1 cellular context compared by ENCODE assay signal in genomic region chr2:236569593-236569973, GRCh38.
TF ChIP-seq lines count a peak whose summit lies in the region.

Gene ACKR3 (plus strand): TSS chr2:236569825. CDS start chr2:236580466, 10,641 bp downstream.

TF ChIP-seq in GM23338, 12 proteins besides CTCF, POLR2A, EP300 and RAD21 (continued from another document):
- TF ChIP-seq, protein P1, sequence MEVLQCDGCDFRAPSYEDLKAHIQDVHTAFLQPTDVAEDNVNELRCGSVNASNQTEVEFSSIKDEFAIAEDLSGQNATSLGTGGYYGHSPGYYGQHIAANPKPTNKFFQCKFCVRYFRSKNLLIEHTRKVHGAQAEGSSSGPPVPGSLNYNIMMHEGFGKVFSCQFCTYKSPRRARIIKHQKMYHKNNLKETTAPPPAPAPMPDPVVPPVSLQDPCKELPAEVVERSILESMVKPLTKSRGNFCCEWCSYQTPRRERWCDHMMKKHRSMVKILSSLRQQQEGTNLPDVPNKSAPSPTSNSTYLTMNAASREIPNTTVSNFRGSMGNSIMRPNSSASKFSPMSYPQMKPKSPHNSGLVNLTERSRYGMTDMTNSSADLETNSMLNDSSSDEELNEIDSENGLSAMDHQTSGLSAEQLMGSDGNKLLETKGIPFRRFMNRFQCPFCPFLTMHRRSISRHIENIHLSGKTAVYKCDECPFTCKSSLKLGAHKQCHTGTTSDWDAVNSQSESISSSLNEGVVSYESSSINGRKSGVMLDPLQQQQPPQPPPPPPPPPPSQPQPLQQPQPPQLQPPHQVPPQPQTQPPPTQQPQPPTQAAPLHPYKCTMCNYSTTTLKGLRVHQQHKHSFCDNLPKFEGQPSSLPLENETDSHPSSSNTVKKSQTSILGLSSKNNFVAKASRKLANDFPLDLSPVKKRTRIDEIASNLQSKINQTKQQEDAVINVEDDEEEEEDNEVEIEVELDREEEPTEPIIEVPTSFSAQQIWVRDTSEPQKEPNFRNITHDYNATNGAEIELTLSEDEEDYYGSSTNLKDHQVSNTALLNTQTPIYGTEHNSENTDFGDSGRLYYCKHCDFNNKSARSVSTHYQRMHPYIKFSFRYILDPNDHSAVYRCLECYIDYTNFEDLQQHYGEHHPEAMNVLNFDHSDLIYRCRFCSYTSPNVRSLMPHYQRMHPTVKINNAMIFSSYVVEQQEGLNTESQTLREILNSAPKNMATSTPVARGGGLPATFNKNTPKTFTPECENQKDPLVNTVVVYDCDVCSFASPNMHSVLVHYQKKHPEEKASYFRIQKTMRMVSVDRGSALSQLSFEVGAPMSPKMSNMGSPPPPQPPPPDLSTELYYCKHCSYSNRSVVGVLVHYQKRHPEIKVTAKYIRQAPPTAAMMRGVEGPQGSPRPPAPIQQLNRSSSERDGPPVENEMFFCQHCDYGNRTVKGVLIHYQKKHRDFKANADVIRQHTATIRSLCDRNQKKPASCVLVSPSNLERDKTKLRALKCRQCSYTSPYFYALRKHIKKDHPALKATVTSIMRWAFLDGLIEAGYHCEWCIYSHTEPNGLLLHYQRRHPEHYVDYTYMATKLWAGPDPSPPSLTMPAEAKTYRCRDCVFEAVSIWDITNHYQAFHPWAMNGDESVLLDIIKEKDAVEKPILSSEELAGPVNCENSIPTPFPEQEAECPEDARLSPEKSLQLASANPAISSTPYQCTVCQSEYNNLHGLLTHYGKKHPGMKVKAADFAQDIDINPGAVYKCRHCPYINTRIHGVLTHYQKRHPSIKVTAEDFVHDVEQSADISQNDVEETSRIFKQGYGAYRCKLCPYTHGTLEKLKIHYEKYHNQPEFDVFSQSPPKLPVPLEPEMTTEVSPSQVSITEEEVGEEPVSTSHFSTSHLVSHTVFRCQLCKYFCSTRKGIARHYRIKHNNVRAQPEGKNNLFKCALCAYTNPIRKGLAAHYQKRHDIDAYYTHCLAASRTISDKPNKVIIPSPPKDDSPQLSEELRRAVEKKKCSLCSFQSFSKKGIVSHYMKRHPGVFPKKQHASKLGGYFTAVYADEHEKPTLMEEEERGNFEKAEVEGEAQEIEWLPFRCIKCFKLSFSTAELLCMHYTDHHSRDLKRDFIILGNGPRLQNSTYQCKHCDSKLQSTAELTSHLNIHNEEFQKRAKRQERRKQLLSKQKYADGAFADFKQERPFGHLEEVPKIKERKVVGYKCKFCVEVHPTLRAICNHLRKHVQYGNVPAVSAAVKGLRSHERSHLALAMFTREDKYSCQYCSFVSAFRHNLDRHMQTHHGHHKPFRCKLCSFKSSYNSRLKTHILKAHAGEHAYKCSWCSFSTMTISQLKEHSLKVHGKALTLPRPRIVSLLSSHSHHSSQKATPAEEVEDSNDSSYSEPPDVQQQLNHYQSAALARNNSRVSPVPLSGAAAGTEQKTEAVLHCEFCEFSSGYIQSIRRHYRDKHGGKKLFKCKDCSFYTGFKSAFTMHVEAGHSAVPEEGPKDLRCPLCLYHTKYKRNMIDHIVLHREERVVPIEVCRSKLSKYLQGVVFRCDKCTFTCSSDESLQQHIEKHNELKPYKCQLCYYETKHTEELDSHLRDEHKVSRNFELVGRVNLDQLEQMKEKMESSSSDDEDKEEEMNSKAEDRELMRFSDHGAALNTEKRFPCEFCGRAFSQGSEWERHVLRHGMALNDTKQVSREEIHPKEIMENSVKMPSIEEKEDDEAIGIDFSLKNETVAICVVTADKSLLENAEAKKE (CRISPR knock-in tag; IDR thresholded peaks at IDR 0.05), result no peak
- TF ChIP-seq EZH2phosphoT487 (IDR thresholded peaks at IDR 0.05; ENCODE audit: unreplicated experiment), result no peak
- TF ChIP-seq NANOG (IDR thresholded peaks at IDR 0.05; ENCODE audit: borderline replicate concordance), result no peak
- TF ChIP-seq ZNF114 (CRISPR knock-in tag; IDR thresholded peaks at IDR 0.05), result no peak
- TF ChIP-seq STAT1 (IDR thresholded peaks at IDR 0.05; ENCODE audit: unreplicated experiment), result no peak
- no peak for TF ChIP-seq EZH2 (IDR thresholded peaks at IDR 0.05; ENCODE audit: low read depth, unreplicated experiment)
- TF ChIP-seq POLR2AphosphoS5 (IDR thresholded peaks at IDR 0.05; ENCODE audit: low read depth), result no peak
